ENCODE assay signal across 23 cellular contexts in the genomic region with DNA sequence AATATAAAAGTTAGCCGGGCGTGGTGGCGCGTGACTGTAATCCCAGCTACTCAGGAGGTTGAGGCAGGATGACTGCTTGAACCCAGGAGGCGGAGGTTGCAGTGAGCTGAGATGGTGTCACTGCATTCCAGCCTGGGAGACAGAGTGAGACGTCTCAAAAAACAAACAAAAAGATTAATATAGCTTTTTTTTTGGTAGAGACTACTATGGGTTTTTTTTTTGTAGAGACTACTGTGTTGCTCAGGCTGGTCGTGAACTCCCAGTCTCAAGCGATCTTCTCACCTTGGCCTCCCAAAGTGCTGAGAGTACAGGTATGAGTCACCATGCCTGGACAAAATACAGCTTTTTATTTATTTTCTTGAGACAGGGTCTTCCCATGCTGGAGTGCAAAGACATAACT. TPM values are rescaled to one million over a fixed set of nuclear protein-coding genes. Genes with fewer than 3 reads are reported as not detected.
DNase-seq lines count a peak whose midpoint lies in the region; ATAC-seq and TF ChIP-seq lines count a peak whose summit lies in the region.
"Had no signal": no experiment of that assay in that cellular context is flagged by ENCODE, and none has a peak within 500 bp of the region (broad histone marks: within the 10 kb centered on the region; RNA-seq: fewer than 3 reads in every experiment).

No MANE protein-coding gene starts in this region.

- intact Hi-C loops in natural killer cell (cut with micrococcal nuclease) = no loop called here
- intact Hi-C loops in cardiac septum (cut with DNase I) = no loop called here

- H3K9me3 Mint-ChIP-seq in natural killer cell treated with Interleukin-12 subunit alpha and Interleukin-12 subunit beta and Interleukin-15 and Interleukin-18, amount 100 ng/mL, for 72 hours = peaks cover 8% of the 10 kb centered on the region
- peaks cover 3 to 7% of the 10 kb centered on the region in 2 donors for H3K9me3 Mint-ChIP-seq in natural killer cell

- DNase-seq in natural killer cell treated with Interleukin-12 subunit alpha and Interleukin-12 subunit beta and Interleukin-15 and Interleukin-18, amount 100 ng/mL, for 72 hours (ENCODE audit: low spot score) = no peak
- no peak for DNase-seq in natural killer cell
- DNase-seq in epithelial cell of prostate (ENCODE audit: low read depth, low spot score) = no peak
- no peak for DNase-seq in NCI-H446 (lab: John Stamatoyannopoulos, UW)
- no peak for DNase-seq in COR-L47 (lab: John Stamatoyannopoulos, UW)
- no peak for DNase-seq in central memory CD4-positive, alpha-beta T cell
- no peak for DNase-seq in cardiac septum (ENCODE audit: low spot score)
- DNase-seq: ACHN; activated CD4-positive, alpha-beta T cell treated with anti-CD3 and anti-CD28 coated beads, Interleukin-2, amount 50 U/mL, for 1 hour; Calu3; cortex of kidney; head of caudate nucleus; naive thymus-derived CD8-positive, alpha-beta T cell; NCI-H1436 treated with DMSO at 0.1 percent for 48 hours; NCI-H526; right cardiac atrium; SJCRH30 had no signal

- ATAC-seq in natural killer cell treated with Interleukin-12 subunit alpha and Interleukin-12 subunit beta and Interleukin-15 and Interleukin-18, amount 100 ng/mL, for 72 hours = peak; percentile 11 to 80
- ATAC-seq in natural killer cell (no peak), HG03175 (IDR thresholded peaks at IDR 0.05; ENCODE audit: unreplicated experiment) (peak; percentile 57)
- ATAC-seq: left lobe of liver; naive thymus-derived CD8-positive, alpha-beta T cell; right cardiac atrium had no signal

- H3K27ac ChIP-seq in epithelial cell of prostate = peak overlapping the region; percentile 9
- H3K27ac ChIP-seq: adrenal gland, breast epithelium, parathyroid adenoma, SJCRH30 had no signal

- peaks cover 37 to 56% of the 10 kb centered on the region in 2 donors for H3K4me1 Mint-ChIP-seq in natural killer cell treated with Interleukin-12 subunit alpha and Interleukin-12 subunit beta and Interleukin-15 and Interleukin-18, amount 100 ng/mL, for 72 hours (ENCODE audit: low read depth in 2 of 2)
- H3K4me1 Mint-ChIP-seq in natural killer cell = no peaks in the 10 kb centered on the region

- H3K4me3 Mint-ChIP-seq in natural killer cell treated with Interleukin-12 subunit alpha and Interleukin-12 subunit beta and Interleukin-15 and Interleukin-18, amount 100 ng/mL, for 72 hours = peak overlapping the region; percentile 58
- no peak overlapping the region for H3K4me3 Mint-ChIP-seq in natural killer cell
- H3K4me3 Mint-ChIP-seq: naive thymus-derived CD8-positive, alpha-beta T cell; type B pancreatic cell had no signal

- peak overlapping the region; percentile 66 to 72 for H3K27ac Mint-ChIP-seq in natural killer cell treated with Interleukin-12 subunit alpha and Interleukin-12 subunit beta and Interleukin-15 and Interleukin-18, amount 100 ng/mL, for 72 hours
- H3K27ac Mint-ChIP-seq in natural killer cell = no peak overlapping the region
- H3K27ac Mint-ChIP-seq: type B pancreatic cell had no signal

- TF ChIP-seq CTCF in natural killer cell (IDR thresholded peaks at IDR 0.05) = no peak

- no peaks in the 10 kb centered on the region for H3K27me3 Mint-ChIP-seq in natural killer cell treated with Interleukin-12 subunit alpha and Interleukin-12 subunit beta and Interleukin-15 and Interleukin-18, amount 100 ng/mL, for 72 hours
- no peaks in the 10 kb centered on the region for H3K27me3 Mint-ChIP-seq in natural killer cell (ENCODE audit: low read depth in 2 of 2)
- H3K27me3 Mint-ChIP-seq: type B pancreatic cell had no signal

- H3K36me3 Mint-ChIP-seq in natural killer cell treated with Interleukin-12 subunit alpha and Interleukin-12 subunit beta and Interleukin-15 and Interleukin-18, amount 100 ng/mL, for 72 hours = peaks cover 31% of the 10 kb centered on the region
- peaks cover 14% of the 10 kb centered on the region for H3K36me3 Mint-ChIP-seq in natural killer cell

RNA-seq across cellular contexts. Expression of a gene that starts 20.2 kb away (rescaled TPM):
- 10 to 100 TPM; 58.6 to 89.7 TPM for total RNA-seq in natural killer cell treated with Interleukin-12 subunit alpha and Interleukin-12 subunit beta and Interleukin-15 and Interleukin-18, amount 100 ng/mL, for 72 hours
- total RNA-seq in natural killer cell = 1 to 10 TPM; 2.4 to 5.1 (median 3.4) TPM
- 31.3 TPM for total RNA-seq in cardiac septum

RNA-seq across cellular contexts. Expression of a gene that starts 34.1 kb away (rescaled TPM):
- 100 to 1,000 TPM in 1 of 2 donors, 10 to 100 TPM in 1; 81.6 to 162 TPM for total RNA-seq in natural killer cell treated with Interleukin-12 subunit alpha and Interleukin-12 subunit beta and Interleukin-15 and Interleukin-18, amount 100 ng/mL, for 72 hours
- 10 to 100 TPM; 60.5 to 83.7 (median 73.2) TPM for total RNA-seq in natural killer cell
- total RNA-seq in cardiac septum = 48.8 TPM

Comparison
In these comparisons a context has a peak if more than half of its experiments do, and no peak if none do; other contexts are left out.
1. ATAC-seq: peak in natural killer cell treated with Interleukin-12 subunit alpha and Interleukin-12 subunit beta and Interleukin-15 and Interleukin-18, amount 100 ng/mL, for 72 hours (2 of 2) and HG03175 (single experiment); none in natural killer cell (0 of 3).
2. H3K27ac Mint-ChIP-seq: peak in natural killer cell treated with Interleukin-12 subunit alpha and Interleukin-12 subunit beta and Interleukin-15 and Interleukin-18, amount 100 ng/mL, for 72 hours (2 of 2); none in natural killer cell (0 of 2).